13 cellular contexts compared by ENCODE assay signal in genomic region chr1:114122891-114123621, GRCh38. TPM values are rescaled to one million over a fixed set of nuclear protein-coding genes. Genes with fewer than 3 reads are reported as not detected.
A peak's percentile ranks its signal among the peaks of the same experiment; 100 is the strongest.
DNase-seq lines count a peak whose midpoint lies in the region; ATAC-seq, FAIRE-seq and TF ChIP-seq lines count a peak whose summit lies in the region.
"Had no signal": no experiment of that assay in that cellular context is flagged by ENCODE, and none has a peak within 500 bp of the region (broad histone marks: within the 10 kb centered on the region; RNA-seq: fewer than 3 reads in every experiment).

No MANE protein-coding gene starts in this region.

- TF ChIP-seq POLR2A in H54 (IDR thresholded peaks at IDR 0.05; ENCODE audit: low read depth, low read length), result no peak

- no peak overlapping the region for H3K4me3 Mint-ChIP-seq in brain
- no peak overlapping the region for H3K4me3 Mint-ChIP-seq in activated CD4-positive, alpha-beta memory T cell treated with anti-CD3 and anti-CD28 coated beads for 36 hours
- H3K4me3 Mint-ChIP-seq: IgD-negative memory B cell had no signal

- H3K27me3 Mint-ChIP-seq in brain, result no peaks in the 10 kb centered on the region
- H3K27me3 Mint-ChIP-seq in activated CD4-positive, alpha-beta memory T cell treated with anti-CD3 and anti-CD28 coated beads for 36 hours, result peaks cover 1% of the 10 kb centered on the region

- POLR2A ChIA-PET in activated CD4-positive, alpha-beta memory T cell treated with anti-CD3 and anti-CD28 coated beads for 36 hours (lab: Charles Lee), result no interaction called here

- no peaks in the 10 kb centered on the region for H3K36me3 Mint-ChIP-seq in brain
- no peaks in the 10 kb centered on the region for H3K36me3 Mint-ChIP-seq in activated CD4-positive, alpha-beta memory T cell treated with anti-CD3 and anti-CD28 coated beads for 36 hours

- H3K27ac Mint-ChIP-seq in brain, result peak overlapping the region in 4 of 5 experiments; percentile 41 to 81 (median 60)
- H3K27ac Mint-ChIP-seq in activated CD4-positive, alpha-beta memory T cell treated with anti-CD3 and anti-CD28 coated beads for 36 hours, result no peak overlapping the region
- H3K27ac Mint-ChIP-seq: IgD-negative memory B cell had no signal

- DNase-seq in Daoy (ENCODE audit: low read depth) (peak; percentile 72), LHCN-M2 (ENCODE audit: low read depth) (peak; percentile 27), mucosa of gallbladder (ENCODE audit: low spot score) (peak; percentile 67), H54 (ENCODE audit: insufficient read length, low spot score) (no peak), G401 (ENCODE audit: low spot score) (no peak)
- no peak for DNase-seq in activated CD4-positive, alpha-beta memory T cell treated with anti-CD3 and anti-CD28 coated beads for 36 hours
- DNase-seq: amniotic stem cell, kidney, NCI-H226, ovary had no signal

- no peak for TF ChIP-seq CTCF in brain (conservative IDR thresholded peaks at IDR 0.05)

- peaks cover 0 to 3% (median 0%) of the 10 kb centered on the region in 5 experiments for H3K9me3 Mint-ChIP-seq in brain
- H3K9me3 Mint-ChIP-seq in activated CD4-positive, alpha-beta memory T cell treated with anti-CD3 and anti-CD28 coated beads for 36 hours, result no peaks in the 10 kb centered on the region
- H3K9me3 Mint-ChIP-seq: IgD-negative memory B cell had no signal

- peaks cover 36% of the 10 kb centered on the region for H3K4me1 Mint-ChIP-seq in brain
- H3K4me1 Mint-ChIP-seq in activated CD4-positive, alpha-beta memory T cell treated with anti-CD3 and anti-CD28 coated beads for 36 hours (ENCODE audit: low read depth), result no peaks in the 10 kb centered on the region
- H3K4me1 Mint-ChIP-seq: IgD-negative memory B cell had no signal

- FAIRE-seq in H54 (lab: Jason Lieb, UNC), result no peak
- FAIRE-seq: kidney had no signal

- in situ Hi-C loops in G401 (cut with HindIII; ENCODE audit: low sequenced_read_pairs), result no loop called here

- CTCF ChIA-PET in activated CD4-positive, alpha-beta memory T cell treated with anti-CD3 and anti-CD28 coated beads for 36 hours (lab: Charles Lee), result interaction anchor here (0.7 kb wide), 1 partner anchor 930 kb away, joined by 3 read pairs; no protein-coding TSS in a partner anchor

- ATAC-seq in HG03135 (IDR thresholded peaks at IDR 0.05; ENCODE audit: unreplicated experiment), result no peak

- intact Hi-C loops in activated CD4-positive, alpha-beta memory T cell treated with anti-CD3 and anti-CD28 coated beads for 36 hours (cut with micrococcal nuclease), result no loop called here

RNA-seq across cellular contexts. Expression of gene SYT6, which starts 30.6 kb away (rescaled TPM):
- total RNA-seq in Daoy (2014; rRNA removed; shearing (Covaris generic)), result not detected in 2 replicates
- total RNA-seq in LHCN-M2 (2014; rRNA removed) (0.13 and 1.7 TPM in 2 replicates), mucosa of gallbladder (1.4 TPM)
- 0.24 TPM for polyA plus RNA-seq in LHCN-M2 (2012)
- polyA plus RNA-seq in brain (ENCODE audit: insufficient read depth, low read depth, low replicate concordance), result 0.75 TPM
- total RNA-seq in activated CD4-positive, alpha-beta memory T cell treated with anti-CD3 and anti-CD28 coated beads for 36 hours, result not detected
- not detected in 2 replicates for total RNA-seq in G401 (2014; rRNA removed; shearing (Covaris generic))
- polyA plus RNA-seq: IgD-negative memory B cell had no signal

Comparison
In these comparisons a context has a peak if more than half of its experiments do, and no peak if none do; other contexts are left out.
1. DNase-seq: peak in Daoy (single experiment), LHCN-M2 (single experiment) and mucosa of gallbladder (single experiment); none in activated CD4-positive, alpha-beta memory T cell treated with anti-CD3 and anti-CD28 coated beads for 36 hours (single experiment), H54 (single experiment) and G401 (single experiment).